ENCODE assay signal across 16 cellular contexts in the genomic region with DNA sequence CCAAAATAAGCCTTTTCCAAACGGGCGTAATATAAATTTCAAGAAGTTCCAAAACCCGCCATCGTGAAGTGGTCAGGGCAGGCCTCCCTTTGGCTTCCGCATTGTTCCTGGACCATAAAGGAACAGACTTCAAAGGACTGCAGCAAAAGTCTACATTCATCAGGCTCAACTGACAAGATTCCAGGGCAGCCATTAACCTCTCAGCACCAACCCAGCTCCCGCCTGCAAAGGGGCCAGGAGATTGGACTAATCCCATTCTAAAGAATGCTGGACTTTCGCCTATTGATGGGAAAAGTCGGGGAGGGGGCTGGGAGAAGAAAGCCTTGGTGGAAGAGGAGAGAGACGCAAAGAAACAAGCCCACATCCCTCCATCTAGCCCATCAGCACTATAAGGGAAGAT. TPM values are rescaled to one million over a fixed set of nuclear protein-coding genes. Genes with fewer than 3 reads are reported as not detected.
DNase-seq lines count a peak whose midpoint lies in the region; ATAC-seq and TF ChIP-seq lines count a peak whose summit lies in the region.
"Had no signal": no experiment of that assay in that cellular context is flagged by ENCODE, and none has a peak within 500 bp of the region (broad histone marks: within the 10 kb centered on the region; RNA-seq: fewer than 3 reads in every experiment).

No MANE protein-coding gene starts in this region.

- H3K36me3 ChIP-seq in GM23338 (ENCODE audit: insufficient read depth) (peaks cover 13% of the 10 kb centered on the region; the same call in 1 of the 2 replicates), mesodermal cell (ENCODE audit: control insufficient read depth, insufficient read depth, low read length) (peaks cover 96% of the 10 kb centered on the region)

- H3K36me3 Mint-ChIP-seq in GM23338 (ENCODE audit: low read depth) (peaks cover 88% of the 10 kb centered on the region), chondrocyte (ENCODE audit: low read depth) (peaks cover 72% of the 10 kb centered on the region)
- H3K36me3 Mint-ChIP-seq: CD8-positive, alpha-beta memory T cell had no signal

- H2AFZ ChIP-seq in GM23338, result no peak overlapping the region

- no peak overlapping the region for H3K27ac Mint-ChIP-seq in GM23338
- H3K27ac Mint-ChIP-seq in chondrocyte (ENCODE audit: unreplicated experiment), result peak overlapping the region; percentile 90
- H3K27ac Mint-ChIP-seq: CD8-positive, alpha-beta memory T cell had no signal

- no peak; the same call in 2 of the 3 replicates for ATAC-seq in GM23338

- TF ChIP-seq CTCF in GM23338 (conservative IDR thresholded peaks at IDR 0.05; ENCODE audit: low read depth in 2 of 2), result no peak
- TF ChIP-seq CTCF in chondrocyte (IDR thresholded peaks at IDR 0.05), result no peak

- H3K79me2 ChIP-seq in GM23338 (replicated peaks; ENCODE audit: insufficient read depth), result peaks cover 70% of the 10 kb centered on the region

- peaks cover 2% of the 10 kb centered on the region for H3K27me3 Mint-ChIP-seq in GM23338 (ENCODE audit: insufficient read depth, low read depth, poor library complexity)
- H3K27me3 Mint-ChIP-seq in chondrocyte (ENCODE audit: low read depth), result no peaks in the 10 kb centered on the region

- H3K4me3 Mint-ChIP-seq in GM23338 (no peak overlapping the region), chondrocyte (ENCODE audit: unreplicated experiment) (peak overlapping the region; percentile 31)
- H3K4me3 Mint-ChIP-seq: CD8-positive, alpha-beta memory T cell had no signal

- H3K4me1 Mint-ChIP-seq in GM23338 (peaks cover 78% of the 10 kb centered on the region), chondrocyte (ENCODE audit: low read depth) (peaks cover 99% of the 10 kb centered on the region)
- H3K4me1 Mint-ChIP-seq: CD8-positive, alpha-beta memory T cell had no signal

- H3K4me2 ChIP-seq in GM23338, result peak overlapping the region; percentile 44; the same call in 1 of the 2 replicates

- H4K20me1 ChIP-seq in GM23338 (replicated peaks; ENCODE audit: insufficient read depth), result peaks cover 14% of the 10 kb centered on the region

- no peak overlapping the region for H3K4me3 ChIP-seq in GM23338
- H3K4me3 ChIP-seq in mesodermal cell (ENCODE audit: extremely low read depth, insufficient read depth, low read length, poor library complexity, severe bottlenecking), result no peak overlapping the region
- H3K4me3 ChIP-seq in skin epidermis, result no peak overlapping the region

- H3K9me3 ChIP-seq in mesodermal cell (ENCODE audit: control insufficient read depth, low read length), result no peaks in the 10 kb centered on the region
- H3K9me3 ChIP-seq: SK-N-SH had no signal

- H3K27me3 ChIP-seq in GM23338 (ENCODE audit: insufficient read depth), result no peaks in the 10 kb centered on the region

- H3F3A ChIP-seq in GM23338 (replicated peaks; ENCODE audit: low read depth), result no peaks in the 10 kb centered on the region

- peak overlapping the region; percentile 76 for H3K27ac ChIP-seq in GM23338 (ENCODE audit: low read depth)
- peak overlapping the region; percentile 48 for H3K27ac ChIP-seq in mesodermal cell (ENCODE audit: low read depth, low read length, severe bottlenecking)
- peak overlapping the region in 16 of 21 experiments; percentile 4 to 80 (median 64) for H3K27ac ChIP-seq in skin epidermis

- no peaks in the 10 kb centered on the region for H3K9me2 ChIP-seq in GM23338 (ENCODE audit: insufficient read depth)
- H3K9me2 ChIP-seq: SK-N-SH had no signal

- DNase-seq in GM23338 (ENCODE audit: low spot score) (no peak), chondrocyte (ENCODE audit: low spot score) (no peak), SIG-M5 treated with dmso at 0.1 percent for 504 hours (lab: John Stamatoyannopoulos, UW; ENCODE audit: unreplicated experiment) (no peak), NCI-H187 (lab: John Stamatoyannopoulos, UW) (no peak), activated gamma-delta T cell treated with Interleukin-2 at 50 U/mL for 16 hours (no peak), anterior cingulate cortex (lab: John Stamatoyannopoulos, UW) (no peak)
- DNase-seq: activated naive CD4-positive, alpha-beta T cell treated with Interleukin-2 at 50 U/mL for 16 hours; activated T-cell treated with anti-CD3 and anti-CD28 coated beads for 4 hours; CD8-positive, alpha-beta memory T cell; effector CD4-positive, alpha-beta T cell; left colon; NCI-H1092 treated with DMSO at 0.1 percent for 48 hours; posterior cingulate gyrus; SK-N-SH had no signal

- whole genome bisulfite sequencing in mesodermal cell (ENCODE audit: insufficient coverage in 2 of 2), 2 experiments, result 76 to 79% methylated on average over 5 of the region's 9 CpGs

- H3K4me1 ChIP-seq in GM23338 (ENCODE audit: insufficient read depth) (peaks cover 71% of the 10 kb centered on the region), mesodermal cell (ENCODE audit: control insufficient read depth, insufficient read depth, low read length, poor library complexity, severe bottlenecking) (peaks cover 42% of the 10 kb centered on the region)

- no peaks in the 10 kb centered on the region for H3K9me3 Mint-ChIP-seq in GM23338
- H3K9me3 Mint-ChIP-seq in chondrocyte (ENCODE audit: low read depth), result no peaks in the 10 kb centered on the region
- H3K9me3 Mint-ChIP-seq: CD8-positive, alpha-beta memory T cell had no signal

TF ChIP-seq in GM23338, 12 proteins besides CTCF, POLR2A, EP300 and RAD21 (continues in another document):
- TF ChIP-seq, protein P1, sequence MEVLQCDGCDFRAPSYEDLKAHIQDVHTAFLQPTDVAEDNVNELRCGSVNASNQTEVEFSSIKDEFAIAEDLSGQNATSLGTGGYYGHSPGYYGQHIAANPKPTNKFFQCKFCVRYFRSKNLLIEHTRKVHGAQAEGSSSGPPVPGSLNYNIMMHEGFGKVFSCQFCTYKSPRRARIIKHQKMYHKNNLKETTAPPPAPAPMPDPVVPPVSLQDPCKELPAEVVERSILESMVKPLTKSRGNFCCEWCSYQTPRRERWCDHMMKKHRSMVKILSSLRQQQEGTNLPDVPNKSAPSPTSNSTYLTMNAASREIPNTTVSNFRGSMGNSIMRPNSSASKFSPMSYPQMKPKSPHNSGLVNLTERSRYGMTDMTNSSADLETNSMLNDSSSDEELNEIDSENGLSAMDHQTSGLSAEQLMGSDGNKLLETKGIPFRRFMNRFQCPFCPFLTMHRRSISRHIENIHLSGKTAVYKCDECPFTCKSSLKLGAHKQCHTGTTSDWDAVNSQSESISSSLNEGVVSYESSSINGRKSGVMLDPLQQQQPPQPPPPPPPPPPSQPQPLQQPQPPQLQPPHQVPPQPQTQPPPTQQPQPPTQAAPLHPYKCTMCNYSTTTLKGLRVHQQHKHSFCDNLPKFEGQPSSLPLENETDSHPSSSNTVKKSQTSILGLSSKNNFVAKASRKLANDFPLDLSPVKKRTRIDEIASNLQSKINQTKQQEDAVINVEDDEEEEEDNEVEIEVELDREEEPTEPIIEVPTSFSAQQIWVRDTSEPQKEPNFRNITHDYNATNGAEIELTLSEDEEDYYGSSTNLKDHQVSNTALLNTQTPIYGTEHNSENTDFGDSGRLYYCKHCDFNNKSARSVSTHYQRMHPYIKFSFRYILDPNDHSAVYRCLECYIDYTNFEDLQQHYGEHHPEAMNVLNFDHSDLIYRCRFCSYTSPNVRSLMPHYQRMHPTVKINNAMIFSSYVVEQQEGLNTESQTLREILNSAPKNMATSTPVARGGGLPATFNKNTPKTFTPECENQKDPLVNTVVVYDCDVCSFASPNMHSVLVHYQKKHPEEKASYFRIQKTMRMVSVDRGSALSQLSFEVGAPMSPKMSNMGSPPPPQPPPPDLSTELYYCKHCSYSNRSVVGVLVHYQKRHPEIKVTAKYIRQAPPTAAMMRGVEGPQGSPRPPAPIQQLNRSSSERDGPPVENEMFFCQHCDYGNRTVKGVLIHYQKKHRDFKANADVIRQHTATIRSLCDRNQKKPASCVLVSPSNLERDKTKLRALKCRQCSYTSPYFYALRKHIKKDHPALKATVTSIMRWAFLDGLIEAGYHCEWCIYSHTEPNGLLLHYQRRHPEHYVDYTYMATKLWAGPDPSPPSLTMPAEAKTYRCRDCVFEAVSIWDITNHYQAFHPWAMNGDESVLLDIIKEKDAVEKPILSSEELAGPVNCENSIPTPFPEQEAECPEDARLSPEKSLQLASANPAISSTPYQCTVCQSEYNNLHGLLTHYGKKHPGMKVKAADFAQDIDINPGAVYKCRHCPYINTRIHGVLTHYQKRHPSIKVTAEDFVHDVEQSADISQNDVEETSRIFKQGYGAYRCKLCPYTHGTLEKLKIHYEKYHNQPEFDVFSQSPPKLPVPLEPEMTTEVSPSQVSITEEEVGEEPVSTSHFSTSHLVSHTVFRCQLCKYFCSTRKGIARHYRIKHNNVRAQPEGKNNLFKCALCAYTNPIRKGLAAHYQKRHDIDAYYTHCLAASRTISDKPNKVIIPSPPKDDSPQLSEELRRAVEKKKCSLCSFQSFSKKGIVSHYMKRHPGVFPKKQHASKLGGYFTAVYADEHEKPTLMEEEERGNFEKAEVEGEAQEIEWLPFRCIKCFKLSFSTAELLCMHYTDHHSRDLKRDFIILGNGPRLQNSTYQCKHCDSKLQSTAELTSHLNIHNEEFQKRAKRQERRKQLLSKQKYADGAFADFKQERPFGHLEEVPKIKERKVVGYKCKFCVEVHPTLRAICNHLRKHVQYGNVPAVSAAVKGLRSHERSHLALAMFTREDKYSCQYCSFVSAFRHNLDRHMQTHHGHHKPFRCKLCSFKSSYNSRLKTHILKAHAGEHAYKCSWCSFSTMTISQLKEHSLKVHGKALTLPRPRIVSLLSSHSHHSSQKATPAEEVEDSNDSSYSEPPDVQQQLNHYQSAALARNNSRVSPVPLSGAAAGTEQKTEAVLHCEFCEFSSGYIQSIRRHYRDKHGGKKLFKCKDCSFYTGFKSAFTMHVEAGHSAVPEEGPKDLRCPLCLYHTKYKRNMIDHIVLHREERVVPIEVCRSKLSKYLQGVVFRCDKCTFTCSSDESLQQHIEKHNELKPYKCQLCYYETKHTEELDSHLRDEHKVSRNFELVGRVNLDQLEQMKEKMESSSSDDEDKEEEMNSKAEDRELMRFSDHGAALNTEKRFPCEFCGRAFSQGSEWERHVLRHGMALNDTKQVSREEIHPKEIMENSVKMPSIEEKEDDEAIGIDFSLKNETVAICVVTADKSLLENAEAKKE (CRISPR knock-in tag; IDR thresholded peaks at IDR 0.05), result no peak

RNA-seq across cellular contexts. Expression of a gene that starts 18.1 kb away (rescaled TPM):
- 42.0 and 46.5 TPM in 2 replicates for total RNA-seq in GM23338 (2014; rRNA removed; shearing (Covaris generic))
- 7.1 and 9.7 TPM in 2 replicates for polyA plus RNA-seq in GM23338 (2016; fragmentation: Nextera tagmentation; extraction: Ambion mirVana)
- total RNA-seq in chondrocyte, result 161 to 510 TPM (median 505 TPM) in 3 replicates
- 58.5 TPM for polyA plus RNA-seq in mesodermal cell (2013, experiment 1 of 2)
- polyA plus RNA-seq in mesodermal cell (2013, experiment 2 of 2), result 46.2 TPM
